ENCODE assay signal across 13 cellular contexts in the genomic region with DNA sequence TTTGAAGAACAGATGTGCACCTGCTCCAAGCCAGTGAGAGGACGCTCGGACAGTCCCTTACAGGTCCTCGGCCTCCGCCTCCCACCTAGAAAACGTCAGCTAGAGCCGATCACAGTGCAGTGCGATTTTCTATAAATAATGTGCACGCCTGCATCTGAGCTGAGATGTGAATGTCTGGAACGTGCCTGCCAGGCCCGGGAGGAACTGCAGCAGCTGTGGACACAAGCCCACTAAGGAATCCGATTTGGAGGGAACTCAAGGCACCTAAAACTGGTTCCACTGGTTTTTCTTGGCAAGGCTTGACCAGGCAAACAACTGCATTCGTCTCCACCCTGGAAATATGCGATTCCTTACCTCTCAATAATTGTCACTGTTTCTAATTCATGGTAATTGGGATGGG.
DNase-seq lines count a peak whose midpoint lies in the region; ATAC-seq and TF ChIP-seq lines count a peak whose summit lies in the region.
"Had no signal": no experiment of that assay in that cellular context is flagged by ENCODE, and none has a peak within 500 bp of the region (broad histone marks: within the 10 kb centered on the region; RNA-seq: fewer than 3 reads in every experiment).

No MANE protein-coding gene starts in this region.

- TF ChIP-seq CTCF in LNCaP clone FGC (IDR thresholded peaks at IDR 0.05; ENCODE audit: control insufficient read depth, extremely low read depth, insufficient read depth) (no peak), RWPE2 (IDR thresholded peaks at IDR 0.05; ENCODE audit: poor library complexity, severe bottlenecking) (no peak)

- H3K9me3 ChIP-seq in RWPE2 (ENCODE audit: severe bottlenecking), result no peaks in the 10 kb centered on the region

- H3K27ac ChIP-seq in RWPE2 (ENCODE audit: poor library complexity, severe bottlenecking) (no peak overlapping the region), substantia nigra (ENCODE audit: low read depth, low read length, poor library complexity, severe bottlenecking) (peak overlapping the region; percentile 95)
- H3K27ac ChIP-seq: SK-N-MC had no signal

- H3K4me1 ChIP-seq in RWPE2 (ENCODE audit: insufficient read depth, poor library complexity, severe bottlenecking), result peaks cover 8% of the 10 kb centered on the region

- no peaks in the 10 kb centered on the region for H3K27me3 ChIP-seq in RWPE2 (ENCODE audit: insufficient read depth, poor library complexity, severe bottlenecking)

- ATAC-seq in RWPE2 (ENCODE audit: low read depth) (peak; percentile 71), GM18873 (IDR thresholded peaks at IDR 0.05; ENCODE audit: low FRiP score, unreplicated experiment) (no peak), HG03175 (IDR thresholded peaks at IDR 0.05; ENCODE audit: unreplicated experiment) (no peak)

- DNase-seq in LNCaP clone FGC (ENCODE audit: low read depth) (peak; percentile 94), RWPE2 (ENCODE audit: low spot score) (no peak), iPS-NIHi11 (ENCODE audit: low spot score) (peak; percentile 51), substantia nigra (lab: John Stamatoyannopoulos, UW) (no peak), NCI-H2227 treated with DMSO at 0.1 percent for 48 hours (lab: John Stamatoyannopoulos, UW) (no peak), kidney glomerular epithelial cell (lab: John Stamatoyannopoulos, UW) (no peak)
- DNase-seq: CD8-positive, alpha-beta memory T cell; cortex of kidney; NCI-H2171 treated with DMSO at 0.1 percent for 48 hours; stimulated activated CD4-positive, alpha-beta T cell treated with anti-CD3 and anti-CD28 coated beads, Interleukin-12 subunit alpha, Interleukin-12 subunit beta, amount 100 ng/mL, for 4 hours had no signal

- H3K36me3 ChIP-seq in RWPE2 (ENCODE audit: low read depth), result no peaks in the 10 kb centered on the region

- peak overlapping the region; percentile 35 for H3K4me3 ChIP-seq in LNCaP clone FGC (ENCODE audit: low read depth, low read length)
- H3K4me3 ChIP-seq in RWPE2 (ENCODE audit: severe bottlenecking), result no peak overlapping the region
- H3K4me3 ChIP-seq: SK-N-MC had no signal

Comparison
In these comparisons a context has a peak if more than half of its experiments do, and no peak if none do; other contexts are left out.
1. DNase-seq: peak in LNCaP clone FGC (single experiment) and iPS-NIHi11 (single experiment); none in RWPE2 (single experiment), substantia nigra (0 of 49), NCI-H2227 treated with DMSO at 0.1 percent for 48 hours (single experiment) and kidney glomerular epithelial cell (single experiment).